In the genomic region with DNA sequence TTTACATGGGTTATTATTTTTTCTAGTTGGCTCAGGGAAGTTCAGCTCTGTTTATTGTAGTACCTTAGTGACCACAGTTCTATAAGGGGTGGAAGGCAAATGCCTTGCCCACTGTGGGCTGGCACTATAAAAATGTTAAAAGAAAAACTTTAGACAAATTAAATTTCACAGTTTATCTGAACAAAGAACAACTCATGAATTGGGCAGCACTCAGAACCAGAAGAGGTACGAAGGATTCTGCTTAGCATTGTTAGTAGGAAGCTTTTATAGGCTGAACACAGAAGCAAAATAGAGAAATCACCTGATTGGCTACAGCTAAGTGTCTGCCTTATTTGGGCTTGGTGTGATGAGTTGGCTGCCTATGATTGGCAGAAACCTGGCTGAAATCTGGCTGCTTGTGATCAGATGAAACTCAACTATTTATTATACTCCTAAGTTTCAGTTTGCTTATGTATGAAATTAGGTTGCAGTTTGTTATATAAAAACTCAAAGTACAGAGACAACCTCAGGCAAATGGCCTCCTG, we compare ENCODE assay signal across 11 cellular contexts. TPM values are rescaled to one million over a fixed set of nuclear protein-coding genes. Genes with fewer than 3 reads are reported as not detected.
"Had no signal": no experiment of that assay in that cellular context is flagged by ENCODE, and none has a peak within 500 bp of the region (broad histone marks: within the 10 kb centered on the region; RNA-seq: fewer than 3 reads in every experiment).

No MANE protein-coding gene starts in this region.

- H3K27ac ChIP-seq: GM23248, HL-60, KMS-11 had no signal

- H3K4me3 ChIP-seq: GM23248, HAP-1 had no signal

- H2AFZ ChIP-seq: GM23248 had no signal

- DNase-seq: GM23248, GOT3, H7, HFFc6, IMR-90, KBM-7 had no signal

- H3K9me3 ChIP-seq: HAP-1 had no signal

- H3K36me3 ChIP-seq: HAP-1 had no signal

- H3K9ac ChIP-seq: GM23248, KMS-11 had no signal

- H3K4me2 ChIP-seq: KMS-11 had no signal

RNA-seq across cellular contexts. Expression of a gene that starts 45.0 kb away (rescaled TPM):
- total RNA-seq: GM23248, H4, H7, HFFc6, HT1080, IMR-90 had no signal
- polyA plus RNA-seq: GM23248, IMR-90 had no signal
